Comparison of ENCODE assay signal across 12 cellular contexts in the genomic region with DNA sequence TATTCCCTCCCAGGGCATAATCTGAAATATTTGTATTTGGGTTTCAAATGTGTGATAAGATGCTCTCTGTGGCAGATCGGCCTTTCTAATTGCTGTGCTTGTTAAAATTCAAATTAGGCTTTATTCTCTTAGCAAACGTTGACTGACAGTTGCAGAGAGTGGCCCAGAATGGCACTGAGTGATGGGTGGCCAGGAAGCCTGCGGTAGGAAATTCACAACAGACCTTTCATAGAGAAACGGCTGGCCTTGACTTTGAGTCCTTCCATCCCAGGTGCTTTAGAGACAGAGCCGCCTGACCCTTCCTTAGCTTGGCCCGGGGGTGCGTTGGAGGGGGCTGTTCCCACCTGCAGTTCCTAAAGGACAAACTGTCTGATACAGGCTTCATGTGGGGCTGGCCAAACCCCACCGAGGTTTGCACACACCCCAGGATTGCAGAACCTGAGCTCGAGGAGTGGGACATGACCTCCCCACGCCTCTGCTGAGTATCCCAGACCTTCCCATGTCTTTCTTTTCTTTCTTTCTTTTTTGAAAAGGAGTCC.
"Had no signal": no experiment of that assay in that cellular context is flagged by ENCODE, and none has a peak within 500 bp of the region (broad histone marks: within the 10 kb centered on the region; RNA-seq: fewer than 3 reads in every experiment).

No MANE protein-coding gene starts in this region.

- H3K4me3 Mint-ChIP-seq: activated CD4-positive, alpha-beta T cell treated with anti-CD3 and anti-CD28 coated beads, Interleukin-2, amount 10 ng/mL, durations not matched to agents 24 days and 14 days; activated T-helper 1 cell treated with anti-CD3 and anti-CD28 coated beads, Interleukin-12 subunit alpha, Interleukin-12 subunit beta, Interleukin-2, Interleukin-4 antibody, amounts not matched to agents 30 ng/mL and 10 ng/mL and 1 ng/mL, durations not matched to agents 14 hours and 24 hours and 36 hours had no signal

- H3K4me1 Mint-ChIP-seq: activated CD4-positive, alpha-beta T cell treated with anti-CD3 and anti-CD28 coated beads, Interleukin-2, amount 10 ng/mL, durations not matched to agents 24 days and 14 days had no signal

- H3K27ac ChIP-seq: adrenal gland, colonic mucosa, left lung, parathyroid adenoma, suprapubic skin, upper lobe of left lung had no signal

- H3K9me3 Mint-ChIP-seq: activated CD4-positive, alpha-beta T cell treated with anti-CD3 and anti-CD28 coated beads, Interleukin-2, amount 10 ng/mL, durations not matched to agents 24 days and 14 days; activated T-helper 1 cell treated with anti-CD3 and anti-CD28 coated beads, Interleukin-12 subunit alpha, Interleukin-12 subunit beta, Interleukin-2, Interleukin-4 antibody, amounts not matched to agents 30 ng/mL and 10 ng/mL and 1 ng/mL, durations not matched to agents 14 hours and 24 hours and 36 hours had no signal

- H3K27ac Mint-ChIP-seq: activated CD4-positive, alpha-beta T cell treated with anti-CD3 and anti-CD28 coated beads, Interleukin-2, amount 10 ng/mL, durations not matched to agents 24 days and 14 days; activated T-helper 1 cell treated with anti-CD3 and anti-CD28 coated beads, Interleukin-12 subunit alpha, Interleukin-12 subunit beta, Interleukin-2, Interleukin-4 antibody, amounts not matched to agents 30 ng/mL and 10 ng/mL and 1 ng/mL, durations not matched to agents 14 hours and 24 hours and 36 hours had no signal

- DNase-seq: activated CD4-positive, alpha-beta T cell treated with anti-CD3 and anti-CD28 coated beads, Interleukin-2, amount 10 ng/mL, durations not matched to agents 24 days and 14 days; activated naive CD4-positive, alpha-beta T cell treated with Interleukin-2 at 50 U/mL for 16 hours; adrenal gland; caudate nucleus; colonic mucosa; left lung; stimulated activated CD4-positive, alpha-beta T cell treated with anti-CD3 and anti-CD28 coated beads, Interleukin-1b, Interleukin-23, amount 100 ng/mL, for 48 hours; stimulated activated naive CD4-positive, alpha-beta T cell treated with Interleukin-2 at 50 U/mL for 16 hours; upper lobe of left lung had no signal

- ATAC-seq: left lung had no signal

- H3K27me3 Mint-ChIP-seq: activated CD4-positive, alpha-beta T cell treated with anti-CD3 and anti-CD28 coated beads, Interleukin-2, amount 10 ng/mL, durations not matched to agents 24 days and 14 days had no signal
